1 cellular context compared by ENCODE assay signal in genomic region chr1:8643542-8644536, GRCh38.
A peak's percentile ranks its signal among the peaks of the same experiment; 100 is the strongest.
TF ChIP-seq lines count a peak whose summit lies in the region.

No MANE protein-coding gene starts in this region.

TF ChIP-seq in HepG2, 621 proteins besides CTCF, POLR2A, EP300 and RAD21 (continued from another document and continues in another):
- TF ChIP-seq HOMEZ (CRISPR knock-in tag; IDR thresholded peaks at IDR 0.05; ENCODE audit: low read depth), result peak; percentile 76
- no peak for TF ChIP-seq ZSCAN20 (CRISPR knock-in tag; IDR thresholded peaks at IDR 0.05; ENCODE audit: borderline replicate concordance)
- TF ChIP-seq SMC3 (IDR thresholded peaks at IDR 0.05; ENCODE audit: low read length), result no peak
- TF ChIP-seq ZNF232 (CRISPR knock-in tag; IDR thresholded peaks at IDR 0.05; ENCODE audit: borderline replicate concordance), result 0 out of 2 replicates have a peak, but pooled peaks have one; percentile 32
- peak; percentile 60 for TF ChIP-seq NR2F6 (IDR thresholded peaks at IDR 0.05)
- TF ChIP-seq NR2F6 (CRISPR knock-in tag; IDR thresholded peaks at IDR 0.05), result 0 out of 2 replicates have a peak, but pooled peaks have one; percentile 17
- peak; percentile 88 for TF ChIP-seq PAXIP1 (CRISPR knock-in tag; conservative IDR thresholded peaks at IDR 0.05)
- 0 out of 2 replicates have a peak, but pooled peaks have one; percentile 37 for TF ChIP-seq MIER2 (CRISPR knock-in tag; IDR thresholded peaks at IDR 0.05)
- no peak for TF ChIP-seq ZNF7 (CRISPR knock-in tag; IDR thresholded peaks at IDR 0.05)
- no peak; the same call in 1 of the 2 replicates for TF ChIP-seq ZNF12 (CRISPR knock-in tag; IDR thresholded peaks at IDR 0.05)
- TF ChIP-seq ZC3H4 (CRISPR knock-in tag; IDR thresholded peaks at IDR 0.05; ENCODE audit: borderline replicate concordance), result no peak
- TF ChIP-seq NR2F2 (IDR thresholded peaks at IDR 0.05; ENCODE audit: borderline replicate concordance, low read depth), result 0 out of 2 replicates have a peak, but pooled peaks have one; percentile 17
- no peak for TF ChIP-seq NFYB (CRISPR knock-in tag; IDR thresholded peaks at IDR 0.05)
- TF ChIP-seq ZNF597 (CRISPR knock-in tag; IDR thresholded peaks at IDR 0.05), result no peak
- no peak for TF ChIP-seq BHLHE40 (IDR thresholded peaks at IDR 0.05; ENCODE audit: low read length)
- TF ChIP-seq HDAC2 (CRISPR knock-in tag; IDR thresholded peaks at IDR 0.05), result peak; percentile 79
- TF ChIP-seq GMEB2 (CRISPR knock-in tag; IDR thresholded peaks at IDR 0.05; ENCODE audit: low read depth), result no peak
- TF ChIP-seq MTERF4 (CRISPR knock-in tag; IDR thresholded peaks at IDR 0.05), result no peak
- peak; percentile 87 for TF ChIP-seq TFE3 (CRISPR knock-in tag; IDR thresholded peaks at IDR 0.05)
- 0 out of 2 replicates have a peak, but pooled peaks have one; percentile 27 for TF ChIP-seq ZMAT3 (CRISPR knock-in tag; conservative IDR thresholded peaks at IDR 0.05)
- TF ChIP-seq CREB1 (IDR thresholded peaks at IDR 0.05), result no peak
- peak; percentile 78 for TF ChIP-seq CREB1 (CRISPR knock-in tag; IDR thresholded peaks at IDR 0.05)
- no peak for TF ChIP-seq SP5 (CRISPR knock-in tag; IDR thresholded peaks at IDR 0.05; ENCODE audit: borderline replicate concordance, low read depth)
- no peak for TF ChIP-seq SP2 (CRISPR knock-in tag; IDR thresholded peaks at IDR 0.05)
- no peak for TF ChIP-seq AKAP8 (CRISPR knock-in tag; IDR thresholded peaks at IDR 0.05)
- TF ChIP-seq RXRB (CRISPR knock-in tag; IDR thresholded peaks at IDR 0.05; ENCODE audit: borderline replicate concordance), result peak; percentile 95
- peak; percentile 97 for TF ChIP-seq GATAD2A (CRISPR knock-in tag; IDR thresholded peaks at IDR 0.05)
- peak; percentile 41; the same call in 1 of the 2 replicates for TF ChIP-seq YEATS4 (CRISPR knock-in tag; IDR thresholded peaks at IDR 0.05; ENCODE audit: borderline replicate concordance)
- TF ChIP-seq ZNF382 (CRISPR knock-in tag; IDR thresholded peaks at IDR 0.05; ENCODE audit: borderline replicate concordance), result no peak
- no peak for TF ChIP-seq RFX1 (IDR thresholded peaks at IDR 0.05)
- TF ChIP-seq ZNF800 (CRISPR knock-in tag; IDR thresholded peaks at IDR 0.05), result no peak; the same call in 1 of the 2 replicates
- TF ChIP-seq SRSF4 (IDR thresholded peaks at IDR 0.05; ENCODE audit: low read depth, low read length, poor library complexity, severe bottlenecking), result no peak
- TF ChIP-seq ATF4 (CRISPR knock-in tag; IDR thresholded peaks at IDR 0.05), result peak in 1 of 2 experiments; percentile 86; a peak in 2 of 4 replicates
- TF ChIP-seq KDM6A (CRISPR knock-in tag; IDR thresholded peaks at IDR 0.05; ENCODE audit: low read depth), result peak; percentile 63
- peak; percentile 28; the same call in 1 of the 2 replicates for TF ChIP-seq KAT8 (CRISPR knock-in tag; IDR thresholded peaks at IDR 0.05)
- no peak for TF ChIP-seq PRDM15 (CRISPR knock-in tag; IDR thresholded peaks at IDR 0.05)
- 0 out of 2 replicates have a peak, but pooled peaks have one; percentile 45 for TF ChIP-seq ZNF580 (CRISPR knock-in tag; IDR thresholded peaks at IDR 0.05; ENCODE audit: borderline replicate concordance, low read depth)
- no peak for TF ChIP-seq IKZF1 (IDR thresholded peaks at IDR 0.05)
- no peak for TF ChIP-seq NFATC3 (CRISPR knock-in tag; IDR thresholded peaks at IDR 0.05)
- TF ChIP-seq ZNF3 (CRISPR knock-in tag; IDR thresholded peaks at IDR 0.05), result 0 out of 2 replicates have a peak, but pooled peaks have one; percentile 38
- TF ChIP-seq KLF16 (CRISPR knock-in tag; IDR thresholded peaks at IDR 0.05), result peak in 1 of 2 experiments; percentile 77; a peak in 2 of 4 replicates
- no peak for TF ChIP-seq SAFB2 (CRISPR knock-in tag; IDR thresholded peaks at IDR 0.05; ENCODE audit: borderline replicate concordance, low read depth)
- TF ChIP-seq STAG1 (CRISPR knock-in tag; IDR thresholded peaks at IDR 0.05), result peak; percentile 20; the same call in 1 of the 2 replicates
- peak; percentile 71 for TF ChIP-seq SAP130 (CRISPR knock-in tag; IDR thresholded peaks at IDR 0.05; ENCODE audit: low read depth)
- TF ChIP-seq U2AF1 (optimal IDR thresholded peaks at IDR 0.05; ENCODE audit: low read depth, low read length), result no peak
- TF ChIP-seq DPF2 (CRISPR knock-in tag; IDR thresholded peaks at IDR 0.05; ENCODE audit: borderline replicate concordance, low read depth), result peak; percentile 72
- TF ChIP-seq ATF7-NPFF (CRISPR knock-in tag; IDR thresholded peaks at IDR 0.05; ENCODE audit: low read depth), result no peak
- TF ChIP-seq NFYC (CRISPR knock-in tag; IDR thresholded peaks at IDR 0.05), result no peak
- TF ChIP-seq ZNF792 (CRISPR knock-in tag; IDR thresholded peaks at IDR 0.05), result peak; percentile 20; the same call in 1 of the 2 replicates
- TF ChIP-seq MAX (IDR thresholded peaks at IDR 0.05), result peak; percentile 57
- TF ChIP-seq ZNF124 (CRISPR knock-in tag; IDR thresholded peaks at IDR 0.05), result no peak
